ENCODE assay signal across 1 cellular context in genomic region chr7:142787034-142787768, GRCh38.
TF ChIP-seq lines count a peak whose summit lies in the region.

No MANE protein-coding gene starts in this region.

TF ChIP-seq in K562, 482 proteins besides CTCF, POLR2A, EP300 and RAD21:
- TF ChIP-seq TFAP4 (CRISPR knock-in tag; IDR thresholded peaks at IDR 0.05; ENCODE audit: borderline replicate concordance) (peak; percentile 3; the same call in 1 of the 2 replicates), REST (CRISPR knock-in tag; IDR thresholded peaks at IDR 0.05; ENCODE audit: low read depth) (no peak), FOXM1 (IDR thresholded peaks at IDR 0.05; ENCODE audit: low read depth) (no peak), FOXM1 (CRISPR knock-in tag; IDR thresholded peaks at IDR 0.05; ENCODE audit: low read depth) (0 out of 2 replicates have a peak, but pooled peaks have one; percentile 38)
